1 cellular context compared by ENCODE assay signal in the genomic region with DNA sequence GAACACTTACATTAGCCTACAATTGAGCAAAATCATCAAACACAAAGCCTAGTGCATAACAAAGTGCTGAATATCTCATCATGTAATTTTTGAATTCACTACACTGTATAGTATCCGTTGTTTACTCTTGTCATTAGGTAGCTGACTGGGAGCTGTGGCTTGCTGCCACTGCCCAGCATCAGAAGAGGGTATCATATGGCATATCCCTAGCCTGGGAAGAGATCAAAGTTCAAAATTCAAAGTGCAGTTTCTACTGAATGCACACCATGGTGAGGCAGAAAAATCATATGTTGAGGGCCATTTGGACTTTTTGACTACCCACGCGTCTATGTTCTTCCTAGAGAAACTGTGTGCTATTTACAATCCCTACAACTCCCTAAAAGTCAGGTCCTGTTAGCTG.
TF ChIP-seq lines count a peak whose summit lies in the region.

No MANE protein-coding gene starts in this region.

TF ChIP-seq in HepG2, 621 proteins besides CTCF, POLR2A, EP300 and RAD21 (continued from another document and continues in another):
- TF ChIP-seq, protein P1, sequence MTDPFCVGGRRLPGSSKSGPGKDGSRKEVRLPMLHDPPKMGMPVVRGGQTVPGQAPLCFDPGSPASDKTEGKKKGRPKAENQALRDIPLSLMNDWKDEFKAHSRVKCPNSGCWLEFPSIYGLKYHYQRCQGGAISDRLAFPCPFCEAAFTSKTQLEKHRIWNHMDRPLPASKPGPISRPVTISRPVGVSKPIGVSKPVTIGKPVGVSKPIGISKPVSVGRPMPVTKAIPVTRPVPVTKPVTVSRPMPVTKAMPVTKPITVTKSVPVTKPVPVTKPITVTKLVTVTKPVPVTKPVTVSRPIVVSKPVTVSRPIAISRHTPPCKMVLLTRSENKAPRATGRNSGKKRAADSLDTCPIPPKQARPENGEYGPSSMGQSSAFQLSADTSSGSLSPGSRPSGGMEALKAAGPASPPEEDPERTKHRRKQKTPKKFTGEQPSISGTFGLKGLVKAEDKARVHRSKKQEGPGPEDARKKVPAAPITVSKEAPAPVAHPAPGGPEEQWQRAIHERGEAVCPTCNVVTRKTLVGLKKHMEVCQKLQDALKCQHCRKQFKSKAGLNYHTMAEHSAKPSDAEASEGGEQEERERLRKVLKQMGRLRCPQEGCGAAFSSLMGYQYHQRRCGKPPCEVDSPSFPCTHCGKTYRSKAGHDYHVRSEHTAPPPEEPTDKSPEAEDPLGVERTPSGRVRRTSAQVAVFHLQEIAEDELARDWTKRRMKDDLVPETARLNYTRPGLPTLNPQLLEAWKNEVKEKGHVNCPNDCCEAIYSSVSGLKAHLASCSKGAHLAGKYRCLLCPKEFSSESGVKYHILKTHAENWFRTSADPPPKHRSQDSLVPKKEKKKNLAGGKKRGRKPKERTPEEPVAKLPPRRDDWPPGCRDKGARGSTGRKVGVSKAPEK (CRISPR knock-in tag; IDR thresholded peaks at IDR 0.05; ENCODE audit: borderline replicate concordance), result no peak
- TF ChIP-seq, protein P2, sequence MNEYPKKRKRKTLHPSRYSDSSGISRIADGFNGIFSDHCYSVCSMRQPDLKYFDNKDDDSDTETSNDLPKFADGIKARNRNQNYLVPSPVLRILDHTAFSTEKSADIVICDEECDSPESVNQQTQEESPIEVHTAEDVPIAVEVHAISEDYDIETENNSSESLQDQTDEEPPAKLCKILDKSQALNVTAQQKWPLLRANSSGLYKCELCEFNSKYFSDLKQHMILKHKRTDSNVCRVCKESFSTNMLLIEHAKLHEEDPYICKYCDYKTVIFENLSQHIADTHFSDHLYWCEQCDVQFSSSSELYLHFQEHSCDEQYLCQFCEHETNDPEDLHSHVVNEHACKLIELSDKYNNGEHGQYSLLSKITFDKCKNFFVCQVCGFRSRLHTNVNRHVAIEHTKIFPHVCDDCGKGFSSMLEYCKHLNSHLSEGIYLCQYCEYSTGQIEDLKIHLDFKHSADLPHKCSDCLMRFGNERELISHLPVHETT (CRISPR knock-in tag; conservative IDR thresholded peaks at IDR 0.05), result no peak
- no peak for TF ChIP-seq IKZF4 (CRISPR knock-in tag; IDR thresholded peaks at IDR 0.05; ENCODE audit: borderline replicate concordance, low read depth, not compliant biosample characterization)
- TF ChIP-seq, protein P3, sequence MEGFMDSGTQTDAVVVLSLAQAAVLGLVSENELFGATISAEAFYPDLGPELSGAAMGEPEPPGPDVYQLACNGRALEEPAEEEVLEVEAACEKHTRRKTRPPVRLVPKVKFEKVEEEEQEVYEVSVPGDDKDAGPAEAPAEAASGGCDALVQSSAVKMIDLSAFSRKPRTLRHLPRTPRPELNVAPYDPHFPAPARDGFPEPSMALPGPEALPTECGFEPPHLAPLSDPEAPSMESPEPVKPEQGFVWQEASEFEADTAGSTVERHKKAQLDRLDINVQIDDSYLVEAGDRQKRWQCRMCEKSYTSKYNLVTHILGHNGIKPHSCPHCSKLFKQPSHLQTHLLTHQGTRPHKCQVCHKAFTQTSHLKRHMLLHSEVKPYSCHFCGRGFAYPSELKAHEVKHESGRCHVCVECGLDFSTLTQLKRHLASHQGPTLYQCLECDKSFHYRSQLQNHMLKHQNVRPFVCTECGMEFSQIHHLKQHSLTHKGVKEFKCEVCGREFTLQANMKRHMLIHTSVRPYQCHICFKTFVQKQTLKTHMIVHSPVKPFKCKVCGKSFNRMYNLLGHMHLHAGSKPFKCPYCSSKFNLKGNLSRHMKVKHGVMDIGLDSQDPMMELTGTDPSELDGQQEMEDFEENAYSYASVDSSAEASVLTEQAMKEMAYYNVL (CRISPR knock-in tag; IDR thresholded peaks at IDR 0.05; ENCODE audit: borderline replicate concordance), result no peak
- TF ChIP-seq, protein P4, sequence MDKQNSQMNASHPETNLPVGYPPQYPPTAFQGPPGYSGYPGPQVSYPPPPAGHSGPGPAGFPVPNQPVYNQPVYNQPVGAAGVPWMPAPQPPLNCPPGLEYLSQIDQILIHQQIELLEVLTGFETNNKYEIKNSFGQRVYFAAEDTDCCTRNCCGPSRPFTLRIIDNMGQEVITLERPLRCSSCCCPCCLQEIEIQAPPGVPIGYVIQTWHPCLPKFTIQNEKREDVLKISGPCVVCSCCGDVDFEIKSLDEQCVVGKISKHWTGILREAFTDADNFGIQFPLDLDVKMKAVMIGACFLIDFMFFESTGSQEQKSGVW (CRISPR knock-in tag; IDR thresholded peaks at IDR 0.05; ENCODE audit: borderline replicate concordance), result no peak
- TF ChIP-seq, protein P5, sequence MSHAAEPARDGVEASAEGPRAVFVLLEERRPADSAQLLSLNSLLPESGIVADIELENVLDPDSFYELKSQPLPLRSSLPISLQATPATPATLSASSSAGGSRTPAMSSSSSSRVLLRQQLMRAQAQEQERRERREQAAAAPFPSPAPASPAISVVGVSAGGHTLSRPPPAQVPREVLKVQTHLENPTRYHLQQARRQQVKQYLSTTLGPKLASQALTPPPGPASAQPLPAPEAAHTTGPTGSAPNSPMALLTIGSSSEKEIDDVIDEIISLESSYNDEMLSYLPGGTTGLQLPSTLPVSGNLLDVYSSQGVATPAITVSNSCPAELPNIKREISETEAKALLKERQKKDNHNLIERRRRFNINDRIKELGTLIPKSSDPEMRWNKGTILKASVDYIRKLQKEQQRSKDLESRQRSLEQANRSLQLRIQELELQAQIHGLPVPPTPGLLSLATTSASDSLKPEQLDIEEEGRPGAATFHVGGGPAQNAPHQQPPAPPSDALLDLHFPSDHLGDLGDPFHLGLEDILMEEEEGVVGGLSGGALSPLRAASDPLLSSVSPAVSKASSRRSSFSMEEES (CRISPR knock-in tag; IDR thresholded peaks at IDR 0.05), result peak; percentile 75
- TF ChIP-seq, protein P6, sequence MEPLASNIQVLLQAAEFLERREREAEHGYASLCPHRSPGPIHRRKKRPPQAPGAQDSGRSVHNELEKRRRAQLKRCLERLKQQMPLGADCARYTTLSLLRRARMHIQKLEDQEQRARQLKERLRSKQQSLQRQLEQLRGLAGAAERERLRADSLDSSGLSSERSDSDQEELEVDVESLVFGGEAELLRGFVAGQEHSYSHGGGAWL (CRISPR knock-in tag; IDR thresholded peaks at IDR 0.05), result no peak
- TF ChIP-seq THAP11 (CRISPR knock-in tag; IDR thresholded peaks at IDR 0.05), result peak; percentile 48
- no peak for TF ChIP-seq ZNF749 (CRISPR knock-in tag; IDR thresholded peaks at IDR 0.05; ENCODE audit: borderline replicate concordance)
- no peak; the same call in 1 of the 2 replicates for TF ChIP-seq ETV5 (CRISPR knock-in tag; IDR thresholded peaks at IDR 0.05; ENCODE audit: borderline replicate concordance)
- no peak for TF ChIP-seq ZNF460 (CRISPR knock-in tag; IDR thresholded peaks at IDR 0.05; ENCODE audit: borderline replicate concordance)
- no peak for TF ChIP-seq SNAPC2 (CRISPR knock-in tag; IDR thresholded peaks at IDR 0.05)
- no peak for TF ChIP-seq EEA1 (CRISPR knock-in tag; IDR thresholded peaks at IDR 0.05; ENCODE audit: borderline replicate concordance)
- no peak for TF ChIP-seq ZNF207 (IDR thresholded peaks at IDR 0.05; ENCODE audit: borderline replicate concordance)
- TF ChIP-seq, protein P7, sequence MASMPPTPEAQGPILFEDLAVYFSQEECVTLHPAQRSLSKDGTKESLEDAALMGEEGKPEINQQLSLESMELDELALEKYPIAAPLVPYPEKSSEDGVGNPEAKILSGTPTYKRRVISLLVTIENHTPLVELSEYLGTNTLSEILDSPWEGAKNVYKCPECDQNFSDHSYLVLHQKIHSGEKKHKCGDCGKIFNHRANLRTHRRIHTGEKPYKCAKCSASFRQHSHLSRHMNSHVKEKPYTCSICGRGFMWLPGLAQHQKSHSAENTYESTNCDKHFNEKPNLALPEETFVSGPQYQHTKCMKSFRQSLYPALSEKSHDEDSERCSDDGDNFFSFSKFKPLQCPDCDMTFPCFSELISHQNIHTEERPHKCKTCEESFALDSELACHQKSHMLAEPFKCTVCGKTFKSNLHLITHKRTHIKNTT (CRISPR knock-in tag; IDR thresholded peaks at IDR 0.05), result no peak
- TF ChIP-seq ZNF234 (CRISPR knock-in tag; conservative IDR thresholded peaks at IDR 0.05), result no peak
- peak; percentile 72 for TF ChIP-seq SAP130 (CRISPR knock-in tag; IDR thresholded peaks at IDR 0.05; ENCODE audit: low read depth)
- no peak for TF ChIP-seq KMT2A (CRISPR knock-in tag; IDR thresholded peaks at IDR 0.05)
- TF ChIP-seq ZNF264 (CRISPR knock-in tag; IDR thresholded peaks at IDR 0.05), result no peak
- no peak for TF ChIP-seq HNRNPK (IDR thresholded peaks at IDR 0.05; ENCODE audit: low read depth, low read length, poor library complexity, severe bottlenecking)
- TF ChIP-seq NAIF1 (CRISPR knock-in tag; IDR thresholded peaks at IDR 0.05; ENCODE audit: borderline replicate concordance), result no peak
- TF ChIP-seq RARA (CRISPR knock-in tag; IDR thresholded peaks at IDR 0.05), result peak; percentile 49; the same call in 1 of the 2 replicates
- TF ChIP-seq, protein P8, sequence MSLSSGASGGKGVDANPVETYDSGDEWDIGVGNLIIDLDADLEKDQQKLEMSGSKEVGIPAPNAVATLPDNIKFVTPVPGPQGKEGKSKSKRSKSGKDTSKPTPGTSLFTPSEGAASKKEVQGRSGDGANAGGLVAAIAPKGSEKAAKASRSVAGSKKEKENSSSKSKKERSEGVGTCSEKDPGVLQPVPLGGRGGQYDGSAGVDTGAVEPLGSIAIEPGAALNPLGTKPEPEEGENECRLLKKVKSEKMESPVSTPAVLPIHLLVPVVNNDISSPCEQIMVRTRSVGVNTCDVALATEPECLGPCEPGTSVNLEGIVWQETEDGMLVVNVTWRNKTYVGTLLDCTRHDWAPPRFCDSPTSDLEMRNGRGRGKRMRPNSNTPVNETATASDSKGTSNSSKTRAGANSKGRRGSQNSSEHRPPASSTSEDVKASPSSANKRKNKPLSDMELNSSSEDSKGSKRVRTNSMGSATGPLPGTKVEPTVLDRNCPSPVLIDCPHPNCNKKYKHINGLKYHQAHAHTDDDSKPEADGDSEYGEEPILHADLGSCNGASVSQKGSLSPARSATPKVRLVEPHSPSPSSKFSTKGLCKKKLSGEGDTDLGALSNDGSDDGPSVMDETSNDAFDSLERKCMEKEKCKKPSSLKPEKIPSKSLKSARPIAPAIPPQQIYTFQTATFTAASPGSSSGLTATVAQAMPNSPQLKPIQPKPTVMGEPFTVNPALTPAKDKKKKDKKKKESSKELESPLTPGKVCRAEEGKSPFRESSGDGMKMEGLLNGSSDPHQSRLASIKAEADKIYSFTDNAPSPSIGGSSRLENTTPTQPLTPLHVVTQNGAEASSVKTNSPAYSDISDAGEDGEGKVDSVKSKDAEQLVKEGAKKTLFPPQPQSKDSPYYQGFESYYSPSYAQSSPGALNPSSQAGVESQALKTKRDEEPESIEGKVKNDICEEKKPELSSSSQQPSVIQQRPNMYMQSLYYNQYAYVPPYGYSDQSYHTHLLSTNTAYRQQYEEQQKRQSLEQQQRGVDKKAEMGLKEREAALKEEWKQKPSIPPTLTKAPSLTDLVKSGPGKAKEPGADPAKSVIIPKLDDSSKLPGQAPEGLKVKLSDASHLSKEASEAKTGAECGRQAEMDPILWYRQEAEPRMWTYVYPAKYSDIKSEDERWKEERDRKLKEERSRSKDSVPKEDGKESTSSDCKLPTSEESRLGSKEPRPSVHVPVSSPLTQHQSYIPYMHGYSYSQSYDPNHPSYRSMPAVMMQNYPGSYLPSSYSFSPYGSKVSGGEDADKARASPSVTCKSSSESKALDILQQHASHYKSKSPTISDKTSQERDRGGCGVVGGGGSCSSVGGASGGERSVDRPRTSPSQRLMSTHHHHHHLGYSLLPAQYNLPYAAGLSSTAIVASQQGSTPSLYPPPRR (CRISPR knock-in tag; IDR thresholded peaks at IDR 0.05; ENCODE audit: borderline replicate concordance), result no peak
- no peak for TF ChIP-seq ZFP1 (CRISPR knock-in tag; IDR thresholded peaks at IDR 0.05)
- no peak for TF ChIP-seq GLI4 (CRISPR knock-in tag; IDR thresholded peaks at IDR 0.05; ENCODE audit: borderline replicate concordance)
- TF ChIP-seq ZNF792 (CRISPR knock-in tag; IDR thresholded peaks at IDR 0.05), result no peak
- TF ChIP-seq POGZ (CRISPR knock-in tag; IDR thresholded peaks at IDR 0.05), result peak; percentile 44; the same call in 1 of the 2 replicates
- TF ChIP-seq GABPB1 (CRISPR knock-in tag; IDR thresholded peaks at IDR 0.05), result 0 out of 2 replicates have a peak, but pooled peaks have one; percentile 23
- no peak for TF ChIP-seq ZNF577 (CRISPR knock-in tag; IDR thresholded peaks at IDR 0.05; ENCODE audit: borderline replicate concordance, low read depth)
- no peak for TF ChIP-seq SP1 (IDR thresholded peaks at IDR 0.05)
- TF ChIP-seq SP1 (CRISPR knock-in tag; IDR thresholded peaks at IDR 0.05), result no peak
- TF ChIP-seq ZNF101 (CRISPR knock-in tag; IDR thresholded peaks at IDR 0.05; ENCODE audit: borderline replicate concordance, low read depth), result no peak
- no peak for TF ChIP-seq ZSCAN30 (CRISPR knock-in tag; IDR thresholded peaks at IDR 0.05)
- TF ChIP-seq NCOA5 (CRISPR knock-in tag; IDR thresholded peaks at IDR 0.05), result no peak
